ENCODE assay signal across 1 cellular context in genomic region chr13:30830638-30830965, GRCh38.
A peak's percentile ranks its signal among the peaks of the same experiment; 100 is the strongest.
TF ChIP-seq lines count a peak whose summit lies in the region.

No MANE protein-coding gene starts in this region.

TF ChIP-seq in HCT116, 20 proteins besides CTCF, POLR2A, EP300 and RAD21:
- TF ChIP-seq JUND (IDR thresholded peaks at IDR 0.05), result no peak
- peak; percentile 68 for TF ChIP-seq TCF7L2 (IDR thresholded peaks at IDR 0.05; ENCODE audit: borderline replicate concordance, extremely low read depth, insufficient read depth, insufficient read length)
- TF ChIP-seq CEBPB (IDR thresholded peaks at IDR 0.05; ENCODE audit: low read depth), result no peak
- TF ChIP-seq YY1 (IDR thresholded peaks at IDR 0.05; ENCODE audit: extremely low read depth, insufficient replicate concordance, low read depth, low read length), result no peak
- TF ChIP-seq SIN3A (IDR thresholded peaks at IDR 0.05; ENCODE audit: low read depth), result no peak
- TF ChIP-seq ZFX (IDR thresholded peaks at IDR 0.05), result no peak
- no peak for TF ChIP-seq ELF1 (IDR thresholded peaks at IDR 0.05; ENCODE audit: borderline replicate concordance, low read depth)
